In genomic region chr13:45468676-45469075, GRCh38 we compare ENCODE assay signal across 1 cellular context.
TF ChIP-seq lines count a peak whose summit lies in the region.

No MANE protein-coding gene starts in this region.

TF ChIP-seq in HepG2, 621 proteins besides CTCF, POLR2A, EP300 and RAD21:
- TF ChIP-seq ZNF512B (CRISPR knock-in tag; IDR thresholded peaks at IDR 0.05; ENCODE audit: borderline replicate concordance) (no peak), ZNF816 (CRISPR knock-in tag; IDR thresholded peaks at IDR 0.05; ENCODE audit: borderline replicate concordance) (no peak), KDM5B (CRISPR knock-in tag; IDR thresholded peaks at IDR 0.05; ENCODE audit: borderline replicate concordance) (no peak)
